ENCODE assay signal across 9 cellular contexts in the genomic region with DNA sequence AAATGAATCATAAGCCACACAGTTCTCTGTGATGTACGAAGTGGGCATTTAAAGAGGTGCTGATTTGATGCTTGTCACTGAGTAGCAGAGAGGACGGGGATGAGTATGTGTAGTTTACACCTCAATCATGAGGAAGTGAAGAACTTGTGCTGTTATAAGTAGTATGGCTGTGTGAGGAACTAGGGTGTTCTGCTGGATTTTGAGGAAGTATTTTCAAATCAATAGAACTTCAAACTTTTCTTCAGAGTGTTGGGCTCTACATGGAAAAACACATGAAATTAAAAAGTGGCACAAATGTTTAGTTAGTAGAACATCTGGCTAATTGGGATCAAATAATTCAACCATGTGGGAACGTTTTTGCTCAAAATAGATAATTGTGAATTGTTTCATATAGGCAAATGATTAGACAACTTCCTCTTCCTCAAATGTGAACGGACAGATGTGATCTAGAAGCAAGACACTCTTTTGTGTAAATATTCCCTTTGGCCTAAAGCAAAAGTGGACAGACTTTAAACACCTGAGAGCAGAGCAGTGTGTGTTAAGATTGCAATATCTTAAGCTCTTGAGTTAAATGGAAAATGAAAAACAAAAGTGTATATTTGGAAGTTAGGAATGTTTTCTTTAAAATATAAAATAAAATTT.
DNase-seq lines count a peak whose midpoint lies in the region; ATAC-seq and TF ChIP-seq lines count a peak whose summit lies in the region.
"Had no signal": no experiment of that assay in that cellular context is flagged by ENCODE, and none has a peak within 500 bp of the region (broad histone marks: within the 10 kb centered on the region; RNA-seq: fewer than 3 reads in every experiment).

No MANE protein-coding gene starts in this region.

- no peak for TF ChIP-seq CTCF in neutrophil (IDR thresholded peaks at IDR 0.05)
- TF ChIP-seq CTCF in stomach (IDR thresholded peaks at IDR 0.05): no peak

- peak; percentile 65 for ATAC-seq in GM18873 (IDR thresholded peaks at IDR 0.05; ENCODE audit: low FRiP score, unreplicated experiment)
- peak; percentile 62 for ATAC-seq in HG02763 (IDR thresholded peaks at IDR 0.05; ENCODE audit: unreplicated experiment)

- TF ChIP-seq EP300 in stomach (IDR thresholded peaks at IDR 0.05): no peak

- H3K4me3 ChIP-seq in neutrophil (ENCODE audit: low read depth in 1 of 2, low read length in 1 of 2) (peak overlapping the region in 1 of 2 experiments; percentile 16), stomach (no peak overlapping the region)

- no peaks in the 10 kb centered on the region for H3K27me3 ChIP-seq in neutrophil
- no peaks in the 10 kb centered on the region for H3K27me3 ChIP-seq in stomach

- 45 to 53% (median 47%) methylated on average over 4 of the region's 4 CpGs for WGBS in stomach, 5 donors

- TF ChIP-seq POLR2A in stomach (IDR thresholded peaks at IDR 0.05): no peak

- H3K4me1 ChIP-seq in neutrophil (ENCODE audit: control insufficient read depth in 1 of 2, insufficient read depth in 1 of 2, low read depth in 1 of 2, low read length in 1 of 2): peaks cover 25 to 41% of the 10 kb centered on the region in 2 experiments
- H3K4me1 ChIP-seq in stomach: no peaks in the 10 kb centered on the region

- H3K27ac ChIP-seq in neutrophil: peak overlapping the region; percentile 82
- H3K27ac ChIP-seq in stomach: no peak overlapping the region

- H3K36me3 ChIP-seq in neutrophil: no peaks in the 10 kb centered on the region
- no peaks in the 10 kb centered on the region for H3K36me3 ChIP-seq in stomach

- intact Hi-C loops in stomach (cut with DNase I; ENCODE audit: low total_unique reads): no loop called here

- peak; percentile 77 to 87 for DNase-seq in Kasumi-1 (lab: John Stamatoyannopoulos, UW)
- no peak for DNase-seq in NCI-H2227 (lab: John Stamatoyannopoulos, UW; ENCODE audit: unreplicated experiment)
- no peak for DNase-seq in UCSD-AML1 (lab: John Stamatoyannopoulos, UW; ENCODE audit: unreplicated experiment)
- DNase-seq in stomach: no peak
- DNase-seq in NCI-H510A treated with DMSO at 0.1 percent for 48 hours (lab: John Stamatoyannopoulos, UW): no peak
- DNase-seq: activated CD8-positive, alpha-beta T cell treated with anti-CD3 and anti-CD28 coated beads, Interleukin-2, amount 10 ng/mL, durations not matched to agents 7 days and 5 days had no signal

- H3K9me3 ChIP-seq in neutrophil: no peaks in the 10 kb centered on the region
- no peaks in the 10 kb centered on the region for H3K9me3 ChIP-seq in stomach

Comparison
In these comparisons a context has a peak if more than half of its experiments do, and no peak if none do; other contexts are left out.
1. DNase-seq: peak in Kasumi-1 (2 of 2); none in NCI-H2227 (single experiment), UCSD-AML1 (single experiment), stomach (single experiment) and NCI-H510A treated with DMSO at 0.1 percent for 48 hours (single experiment).